Comparison of ENCODE assay signal across 15 cellular contexts in genomic region chr9:124284237-124284831, GRCh38. TPM values are rescaled to one million over a fixed set of nuclear protein-coding genes. Genes with fewer than 3 reads are reported as not detected.
A peak's percentile ranks its signal among the peaks of the same experiment; 100 is the strongest.
DNase-seq lines count a peak whose midpoint lies in the region; ATAC-seq, FAIRE-seq and TF ChIP-seq lines count a peak whose summit lies in the region.
"Had no signal": no experiment of that assay in that cellular context is flagged by ENCODE, and none has a peak within 500 bp of the region (broad histone marks: within the 10 kb centered on the region; RNA-seq: fewer than 3 reads in every experiment).

No MANE protein-coding gene starts in this region.

- H3K36me3 ChIP-seq in heart left ventricle: peaks cover 0 to 8% (median 0%) of the 10 kb centered on the region in 9 donors
- H3K36me3 ChIP-seq in ovary: no peaks in the 10 kb centered on the region

- H3K27ac Mint-ChIP-seq in activated B cell treated with CpG ODN at 0.5 μM for 24 hours: peak overlapping the region; percentile 99
- H3K27ac Mint-ChIP-seq: activated naive CD4-positive, alpha-beta T cell treated with anti-CD3 and anti-CD28 coated beads, Interleukin-2, amount 50 U/mL, for 24 hours had no signal

- CTCF ChIA-PET in A549 (lab: Yijun Ruan, JAX): interaction anchor here (0.6 to 1.2 kb wide), 2 partner anchors 7 to 61 kb away, joined by 3 to 4 read pairs; no protein-coding TSS in a partner anchor
- CTCF ChIA-PET in activated B cell treated with CpG ODN at 0.5 μM for 24 hours (lab: Charles Lee): interaction anchor here (0.6 kb wide), 1 partner anchor 193 kb away, joined by 3 read pairs; no protein-coding TSS in a partner anchor

- no peaks in the 10 kb centered on the region for H3K27me3 ChIP-seq in heart left ventricle
- no peaks in the 10 kb centered on the region for H3K27me3 ChIP-seq in ovary

- peaks cover 94% of the 10 kb centered on the region for H3K4me1 Mint-ChIP-seq in activated B cell treated with CpG ODN at 0.5 μM for 24 hours

- no peak for TF ChIP-seq POLR2A in A549 (IDR thresholded peaks at IDR 0.05; ENCODE audit: low read length)
- no peak for TF ChIP-seq POLR2A in heart left ventricle (IDR thresholded peaks at IDR 0.05)
- no peak for TF ChIP-seq POLR2A in ovary (IDR thresholded peaks at IDR 0.05)

- peak overlapping the region; percentile 83 for H3K4me2 ChIP-seq in A549

- no peak overlapping the region for H3K4me3 Mint-ChIP-seq in activated B cell treated with CpG ODN at 0.5 μM for 24 hours
- H3K4me3 Mint-ChIP-seq: activated naive CD4-positive, alpha-beta T cell treated with anti-CD3 and anti-CD28 coated beads, Interleukin-2, amount 50 U/mL, for 24 hours had no signal

- TF ChIP-seq EP300 in A549 (IDR thresholded peaks at IDR 0.05) (peak in 1 of 2 experiments; percentile 36; a peak in 1 of 5 replicates), ovary (IDR thresholded peaks at IDR 0.05) (no peak)

- H3K27me3 Mint-ChIP-seq in activated B cell treated with CpG ODN at 0.5 μM for 24 hours: no peaks in the 10 kb centered on the region
- H3K27me3 Mint-ChIP-seq: activated naive CD4-positive, alpha-beta T cell treated with anti-CD3 and anti-CD28 coated beads, Interleukin-2, amount 50 U/mL, for 24 hours had no signal

- no peak for FAIRE-seq in A549 (lab: Jason Lieb, UNC)

- POLR2A ChIA-PET in A549 (lab: Yijun Ruan, JAX): no interaction called here
- POLR2A ChIA-PET in activated B cell treated with CpG ODN at 0.5 μM for 24 hours (lab: Charles Lee): interaction anchor here (0.5 kb wide), 1 partner anchor 38 kb away, joined by 4 read pairs; no protein-coding TSS in a partner anchor

- H3K9me3 Mint-ChIP-seq in activated B cell treated with CpG ODN at 0.5 μM for 24 hours: no peaks in the 10 kb centered on the region
- H3K9me3 Mint-ChIP-seq: activated naive CD4-positive, alpha-beta T cell treated with anti-CD3 and anti-CD28 coated beads, Interleukin-2, amount 50 U/mL, for 24 hours had no signal

- no peak for TF ChIP-seq RAD21 in A549 (conservative IDR thresholded peaks at IDR 0.05 in 1 of 2, IDR thresholded peaks at IDR 0.05 in 1 of 2)

- no peak overlapping the region for H3K4me3 ChIP-seq in A549
- no peak overlapping the region for H3K4me3 ChIP-seq in heart left ventricle
- no peak overlapping the region for H3K4me3 ChIP-seq in ovary
- H3K4me3 ChIP-seq: lung had no signal

- H3K9me3 ChIP-seq in A549 (no peaks in the 10 kb centered on the region), heart left ventricle (no peaks in the 10 kb centered on the region), ovary (no peaks in the 10 kb centered on the region)

- TF ChIP-seq CTCF in A549 (IDR thresholded peaks at IDR 0.05) (no peak), activated B cell treated with CpG ODN at 0.5 μM for 24 hours (IDR thresholded peaks at IDR 0.05) (no peak), heart left ventricle (IDR thresholded peaks at IDR 0.05) (peak in 1 of 12 donors; percentile 4), ovary (IDR thresholded peaks at IDR 0.05) (no peak)

- intact Hi-C loops in activated B cell treated with CpG ODN at 0.5 μM for 24 hours (cut with micrococcal nuclease): no loop called here
- intact Hi-C loops in heart left ventricle (cut with DNase I): loop anchor here in 1 of 10 donors (10.0 kb wide), 1 partner anchor 70 kb away; no protein-coding TSS in a partner anchor
- intact Hi-C loops in ovary (cut with DNase I): no loop called here

- H3K4me1 ChIP-seq in A549 (peaks cover 76% of the 10 kb centered on the region), heart left ventricle (peaks cover 14 to 95% (median 64%) of the 10 kb centered on the region in 12 donors), ovary (ENCODE audit: insufficient read depth) (peaks cover 52% of the 10 kb centered on the region)

- WGBS in A549 (ENCODE audit: missing lambda C conversion rate): 20% methylated on average over 18 of the region's 18 CpGs
- WGBS in heart left ventricle, 4 donors: 75 to 79% (median 78%) methylated on average over 18 of the region's 18 CpGs
- 71 to 83% (median 77%) methylated on average over 18 of the region's 18 CpGs for WGBS in ovary, 3 donors

- H3K36me3 Mint-ChIP-seq in activated B cell treated with CpG ODN at 0.5 μM for 24 hours (ENCODE audit: low read depth): peaks cover 26% of the 10 kb centered on the region
- H3K36me3 Mint-ChIP-seq: activated naive CD4-positive, alpha-beta T cell treated with anti-CD3 and anti-CD28 coated beads, Interleukin-2, amount 50 U/mL, for 24 hours had no signal

- ATAC-seq in A549 (peak in 1 of 2 experiments; percentile 27; a peak in 3 of 6 replicates), activated B cell treated with CpG ODN at 0.5 μM for 24 hours (ENCODE audit: low read depth) (no peak), heart left ventricle (peak in 2 of 4 donors; percentile 16 to 18), GM18511 (IDR thresholded peaks at IDR 0.05; ENCODE audit: unreplicated experiment) (no peak)
- ATAC-seq: SK-N-SH treated with all-trans-retinoic acid at 6 μM for 48 hours had no signal

- DNase-seq in A549 (ENCODE audit: low read depth in 1 of 2, low spot score in 1 of 2): peak in 1 of 2 experiments; percentile 64
- DNase-seq in activated B cell treated with CpG ODN at 0.5 μM for 24 hours: no peak
- peak in 4 of 5 donors; percentile 42 to 78 (median 62) for DNase-seq in heart left ventricle
- DNase-seq in ovary: no peak
- DNase-seq in stimulated activated CD4-positive, alpha-beta T cell treated with anti-CD3 and anti-CD28 coated beads, Interleukin-2, amount 100 ng/mL, for 24 hours: no peak
- DNase-seq in NCI-H1436 (lab: John Stamatoyannopoulos, UW): no peak
- no peak for DNase-seq in NCI-H2227 treated with DMSO at 0.1 percent for 48 hours (lab: John Stamatoyannopoulos, UW)
- DNase-seq: activated CD4-positive, alpha-beta T cell treated with anti-CD3 and anti-CD28 coated beads for 48 hours; erythroblast; GOT3; stimulated activated naive CD4-positive, alpha-beta T cell treated with Interleukin-2 at 50 U/mL for 16 hours had no signal

- peak overlapping the region; percentile 79 to 89 for H3K27ac ChIP-seq in A549
- peak overlapping the region in 10 of 12 donors; percentile 41 to 88 (median 76) for H3K27ac ChIP-seq in heart left ventricle
- peak overlapping the region; percentile 64 to 78 for H3K27ac ChIP-seq in ovary

TF ChIP-seq in A549, 52 proteins besides CTCF, POLR2A, EP300 and RAD21 (continues in another document):
- TF ChIP-seq MAZ (IDR thresholded peaks at IDR 0.05; ENCODE audit: borderline replicate concordance, low read depth, low read length) (no peak), JUN (IDR thresholded peaks at IDR 0.05) (no peak), RFX5 (IDR thresholded peaks at IDR 0.05) (no peak), FOSL2 (IDR thresholded peaks at IDR 0.05) (0 out of 2 replicates have a peak, but pooled peaks have one; percentile 6), FOSL2 (CRISPR knock-in tag; IDR thresholded peaks at IDR 0.05) (no peak; the same call in 1 of the 2 replicates), CHD4 (IDR thresholded peaks at IDR 0.05; ENCODE audit: borderline replicate concordance) (no peak), MAFK (IDR thresholded peaks at IDR 0.05; ENCODE audit: partially characterized antibody) (no peak), CBX2 (IDR thresholded peaks at IDR 0.05; ENCODE audit: borderline replicate concordance, low read depth) (no peak), SREBF2 (IDR thresholded peaks at IDR 0.05) (no peak), ZC3H11A (IDR thresholded peaks at IDR 0.05) (no peak), MAX (IDR thresholded peaks at IDR 0.05) (peak; percentile 70), PHF8 (IDR thresholded peaks at IDR 0.05; ENCODE audit: borderline replicate concordance, low read depth) (no peak), RNF2 (IDR thresholded peaks at IDR 0.05; ENCODE audit: borderline replicate concordance, low read depth) (no peak)
- TF ChIP-seq, protein P1, sequence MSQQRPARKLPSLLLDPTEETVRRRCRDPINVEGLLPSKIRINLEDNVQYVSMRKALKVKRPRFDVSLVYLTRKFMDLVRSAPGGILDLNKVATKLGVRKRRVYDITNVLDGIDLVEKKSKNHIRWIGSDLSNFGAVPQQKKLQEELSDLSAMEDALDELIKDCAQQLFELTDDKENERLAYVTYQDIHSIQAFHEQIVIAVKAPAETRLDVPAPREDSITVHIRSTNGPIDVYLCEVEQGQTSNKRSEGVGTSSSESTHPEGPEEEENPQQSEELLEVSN (IDR thresholded peaks at IDR 0.05; ENCODE audit: borderline replicate concordance, low read depth): 0 out of 2 replicates have a peak, but pooled peaks have one; percentile 22
- TF ChIP-seq, protein P2, sequence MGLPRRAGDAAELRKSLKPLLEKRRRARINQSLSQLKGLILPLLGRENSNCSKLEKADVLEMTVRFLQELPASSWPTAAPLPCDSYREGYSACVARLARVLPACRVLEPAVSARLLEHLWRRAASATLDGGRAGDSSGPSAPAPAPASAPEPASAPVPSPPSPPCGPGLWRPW (IDR thresholded peaks at IDR 0.05): no peak
- TF ChIP-seq, protein P3, sequence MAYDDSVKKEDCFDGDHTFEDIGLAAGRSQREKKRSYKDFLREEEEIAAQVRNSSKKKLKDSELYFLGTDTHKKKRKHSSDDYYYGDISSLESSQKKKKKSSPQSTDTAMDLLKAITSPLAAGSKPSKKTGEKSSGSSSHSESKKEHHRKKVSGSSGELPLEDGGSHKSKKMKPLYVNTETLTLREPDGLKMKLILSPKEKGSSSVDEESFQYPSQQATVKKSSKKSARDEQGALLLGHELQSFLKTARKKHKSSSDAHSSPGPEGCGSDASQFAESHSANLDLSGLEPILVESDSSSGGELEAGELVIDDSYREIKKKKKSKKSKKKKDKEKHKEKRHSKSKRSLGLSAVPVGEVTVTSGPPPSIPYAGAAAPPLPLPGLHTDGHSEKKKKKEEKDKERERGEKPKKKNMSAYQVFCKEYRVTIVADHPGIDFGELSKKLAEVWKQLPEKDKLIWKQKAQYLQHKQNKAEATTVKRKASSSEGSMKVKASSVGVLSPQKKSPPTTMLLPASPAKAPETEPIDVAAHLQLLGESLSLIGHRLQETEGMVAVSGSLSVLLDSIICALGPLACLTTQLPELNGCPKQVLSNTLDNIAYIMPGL (CRISPR knock-in tag; IDR thresholded peaks at IDR 0.05; ENCODE audit: borderline replicate concordance): no peak

RNA-seq across cellular contexts. Expression of gene NEK6, which starts 26.6 kb away (rescaled TPM):
- polyA plus RNA-seq in A549 (2011; rRNA removed): 33.7 and 38.7 TPM in 2 replicates
- 52.0 and 59.5 TPM in 2 replicates for polyA plus RNA-seq in A549 (2012; cell fraction: cytosol; rRNA removed)
- 64.3 and 69.2 TPM in 2 replicates for polyA plus RNA-seq in A549 (2012; cell fraction: nucleus; rRNA removed)
- 26.1 to 38.6 TPM (median 29.8 TPM) in 3 replicates for polyA plus RNA-seq in A549 (2017; fragmentation: RNase III; extraction: RNeasy Plus Mini Kit Qiagen cat#74134 plus additional on column Dnase treatment)
- 49.7 and 58.1 TPM in 2 replicates for polyA minus RNA-seq in A549 (2011; rRNA and poly(A)+ RNA removed)
- total RNA-seq in activated B cell treated with CpG ODN at 0.5 μM for 24 hours: 110 and 115 TPM in 2 replicates
- 10 to 100 TPM in 2 of 9 donors, 1 to 10 TPM in 7; 5.0 to 42.4 (median 6.8) TPM for total RNA-seq in heart left ventricle
- 1 to 10 TPM; 1.8 to 4.0 TPM for polyA plus RNA-seq in heart left ventricle
- 10 to 100 TPM in 5 of 7 donors, 1 to 10 TPM in 2; 7.2 to 45.1 (median 22.8) TPM for total RNA-seq in ovary
- 10 to 100 TPM in 1 of 2 donors, 1 to 10 TPM in 1; 7.6 to 23.0 TPM for polyA plus RNA-seq in ovary

Comparison
In these comparisons a context has a peak if more than half of its experiments do, and no peak if none do; other contexts are left out.
1. DNase-seq: peak in heart left ventricle (4 of 5); none in activated B cell treated with CpG ODN at 0.5 μM for 24 hours (single experiment), ovary (0 of 5), stimulated activated CD4-positive, alpha-beta T cell treated with anti-CD3 and anti-CD28 coated beads, Interleukin-2, amount 100 ng/mL, for 24 hours (0 of 2), NCI-H1436 (single experiment) and NCI-H2227 treated with DMSO at 0.1 percent for 48 hours (single experiment).
2. Peak in every context shown above with its lines, with median percentiles within 50 percentile points of each other: H3K27ac ChIP-seq.